ENCODE assay signal across 2 cellular contexts in genomic region chr17:7041607-7042506, GRCh38.
TF ChIP-seq lines count a peak whose summit lies in the region.

No MANE protein-coding gene starts in this region.

TF ChIP-seq in SK-N-SH, 30 proteins besides CTCF, POLR2A, EP300 and RAD21 (continued from another document):
- TF ChIP-seq ZBTB33 (IDR thresholded peaks at IDR 0.05; ENCODE audit: borderline replicate concordance, low read depth) (no peak), TCF12 (IDR thresholded peaks at IDR 0.05) (no peak), NFIC (IDR thresholded peaks at IDR 0.05; ENCODE audit: borderline replicate concordance) (no peak), REST (IDR thresholded peaks at IDR 0.05; ENCODE audit: low read depth, low read length) (no peak)
- TF ChIP-seq, protein P1, sequence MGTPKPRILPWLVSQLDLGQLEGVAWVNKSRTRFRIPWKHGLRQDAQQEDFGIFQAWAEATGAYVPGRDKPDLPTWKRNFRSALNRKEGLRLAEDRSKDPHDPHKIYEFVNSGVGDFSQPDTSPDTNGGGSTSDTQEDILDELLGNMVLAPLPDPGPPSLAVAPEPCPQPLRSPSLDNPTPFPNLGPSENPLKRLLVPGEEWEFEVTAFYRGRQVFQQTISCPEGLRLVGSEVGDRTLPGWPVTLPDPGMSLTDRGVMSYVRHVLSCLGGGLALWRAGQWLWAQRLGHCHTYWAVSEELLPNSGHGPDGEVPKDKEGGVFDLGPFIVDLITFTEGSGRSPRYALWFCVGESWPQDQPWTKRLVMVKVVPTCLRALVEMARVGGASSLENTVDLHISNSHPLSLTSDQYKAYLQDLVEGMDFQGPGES (IDR thresholded peaks at IDR 0.05; ENCODE audit: low read depth, low read length) = no peak
TF ChIP-seq in SK-N-SH: peak in this region for 0.

TF ChIP-seq in SK-N-SH treated with all-trans-retinoic acid at 6 μM for 48 hours, 23 proteins besides CTCF, POLR2A, EP300 and RAD21 (continued from another document):
- no peak for TF ChIP-seq CSRNP3 (CRISPR knock-in tag; IDR thresholded peaks at IDR 0.05)
- TF ChIP-seq RARB (CRISPR knock-in tag; IDR thresholded peaks at IDR 0.05) = no peak
- TF ChIP-seq ZC3H10 (CRISPR knock-in tag; IDR thresholded peaks at IDR 0.05) = no peak
- TF ChIP-seq ESRRG (CRISPR knock-in tag; IDR thresholded peaks at IDR 0.05) = no peak
- no peak for TF ChIP-seq ZNF565 (CRISPR knock-in tag; conservative IDR thresholded peaks at IDR 0.05; ENCODE audit: low read depth)
- TF ChIP-seq, protein P2, sequence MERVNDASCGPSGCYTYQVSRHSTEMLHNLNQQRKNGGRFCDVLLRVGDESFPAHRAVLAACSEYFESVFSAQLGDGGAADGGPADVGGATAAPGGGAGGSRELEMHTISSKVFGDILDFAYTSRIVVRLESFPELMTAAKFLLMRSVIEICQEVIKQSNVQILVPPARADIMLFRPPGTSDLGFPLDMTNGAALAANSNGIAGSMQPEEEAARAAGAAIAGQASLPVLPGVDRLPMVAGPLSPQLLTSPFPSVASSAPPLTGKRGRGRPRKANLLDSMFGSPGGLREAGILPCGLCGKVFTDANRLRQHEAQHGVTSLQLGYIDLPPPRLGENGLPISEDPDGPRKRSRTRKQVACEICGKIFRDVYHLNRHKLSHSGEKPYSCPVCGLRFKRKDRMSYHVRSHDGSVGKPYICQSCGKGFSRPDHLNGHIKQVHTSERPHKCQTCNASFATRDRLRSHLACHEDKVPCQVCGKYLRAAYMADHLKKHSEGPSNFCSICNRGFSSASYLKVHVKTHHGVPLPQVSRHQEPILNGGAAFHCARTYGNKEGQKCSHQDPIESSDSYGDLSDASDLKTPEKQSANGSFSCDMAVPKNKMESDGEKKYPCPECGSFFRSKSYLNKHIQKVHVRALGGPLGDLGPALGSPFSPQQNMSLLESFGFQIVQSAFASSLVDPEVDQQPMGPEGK (CRISPR knock-in tag; IDR thresholded peaks at IDR 0.05; ENCODE audit: borderline replicate concordance) = no peak
- TF ChIP-seq TCF4 (CRISPR knock-in tag; IDR thresholded peaks at IDR 0.05; ENCODE audit: borderline replicate concordance) = no peak
- TF ChIP-seq SNAI2 (CRISPR knock-in tag; IDR thresholded peaks at IDR 0.05) = no peak
